ENCODE assay signal across 7 cellular contexts in genomic region chr17:62452210-62452609, GRCh38. TPM values are rescaled to one million over a fixed set of nuclear protein-coding genes. Genes with fewer than 3 reads are reported as not detected.
DNase-seq lines count a peak whose midpoint lies in the region; ATAC-seq, FAIRE-seq and TF ChIP-seq lines count a peak whose summit lies in the region.
"Not testable (repeated sequence)": the region's sequence is repeated elsewhere in the genome, so short reads cannot be mapped to it uniquely, and the experiment has no call there.

No MANE protein-coding gene starts in this region.

- DNase-seq in CD1c-positive myeloid dendritic cell (ENCODE audit: extremely low spot score), result peak; percentile 70
- peak; percentile 77 for DNase-seq in MV-4-11 (lab: John Stamatoyannopoulos, UW)
- DNase-seq in activated B cell treated with CpG ODN at 0.5 μM for 24 hours; HepG2 (ENCODE audit: low spot score); spleen: not testable (repeated sequence)

- TF ChIP-seq POLR2A in HepG2 (IDR thresholded peaks at IDR 0.05; ENCODE audit: insufficient read depth in 1 of 2, low read depth in 2 of 2, low read length in 2 of 2); spleen (IDR thresholded peaks at IDR 0.05): not testable (repeated sequence)

- not testable (repeated sequence) for BruUV-seq in HepG2 (replicated peaks; lab: Mats Ljungman, UMichigan)

- peaks cover 38% of the 10 kb centered on the region for H3K4me1 Mint-ChIP-seq in activated B cell treated with CpG ODN at 0.5 μM for 24 hours

- H3K36me3 Mint-ChIP-seq in activated B cell treated with CpG ODN at 0.5 μM for 24 hours (ENCODE audit: low read depth), result peaks cover 23% of the 10 kb centered on the region

- H4K20me1 ChIP-seq in OCI-LY3 (ENCODE audit: insufficient read depth, low read length); HepG2 (ENCODE audit: insufficient read depth, low read length): not testable (repeated sequence)

- not testable (repeated sequence) for H3K36me3 ChIP-seq in OCI-LY3 (replicated peaks; ENCODE audit: low read depth, low read length)
- H3K36me3 ChIP-seq in HepG2 (replicated peaks in 1 of 2; ENCODE audit: control insufficient read depth in 1 of 2, insufficient read depth in 2 of 2, low read length in 2 of 2) (peaks cover 7 to 12% of the 10 kb centered on the region in 2 experiments; a peak in 4 of 5 replicates), spleen (peaks cover 0 to 28% (median 25%) of the 10 kb centered on the region in 6 donors)

- not testable (repeated sequence) for H2AFZ ChIP-seq in OCI-LY3 (ENCODE audit: low read depth, low read length); HepG2 (ENCODE audit: low read length)

- TF ChIP-seq RAD21 in HepG2 (CRISPR knock-in tag; IDR thresholded peaks at IDR 0.05), result not testable (repeated sequence)

- WGBS in HepG2 (ENCODE audit: low lambda C conversion rate), result 93% methylated on average over 3 of the region's 3 CpGs
- 32 to 80% (median 71%) methylated on average over 3 of the region's 3 CpGs for WGBS in spleen, 5 donors

- H3K9me3 ChIP-seq in OCI-LY3 (ENCODE audit: insufficient read depth, low read length); HepG2 (ENCODE audit: low read length); spleen: not testable (repeated sequence)

- H3K9me3 Mint-ChIP-seq in activated B cell treated with CpG ODN at 0.5 μM for 24 hours, result not testable (repeated sequence)

- not testable (repeated sequence) for H3K27me3 Mint-ChIP-seq in activated B cell treated with CpG ODN at 0.5 μM for 24 hours

- TF ChIP-seq EP300 in HepG2 (IDR thresholded peaks at IDR 0.05; ENCODE audit: low read depth in 2 of 2, low read length in 2 of 2); HepG2 (CRISPR knock-in tag; IDR thresholded peaks at IDR 0.05; ENCODE audit: borderline replicate concordance): not testable (repeated sequence)

- H3K4me3 ChIP-seq in OCI-LY3 (ENCODE audit: low read length); HepG2 (replicated peaks in 1 of 3; ENCODE audit: insufficient read depth in 1 of 3, low read depth in 2 of 3, low read length in 3 of 3); spleen: not testable (repeated sequence)

- TF ChIP-seq CTCF in OCI-LY3 (IDR thresholded peaks at IDR 0.05; ENCODE audit: low read depth, low read length); activated B cell treated with CpG ODN at 0.5 μM for 24 hours (IDR thresholded peaks at IDR 0.05); HepG2 (CRISPR knock-in tag; IDR thresholded peaks at IDR 0.05); spleen (IDR thresholded peaks at IDR 0.05 in 8 of 11, conservative IDR thresholded peaks at IDR 0.05 in 3 of 11): not testable (repeated sequence)

- H3K4me1 ChIP-seq in OCI-LY3 (ENCODE audit: low read length) (peaks cover 41% of the 10 kb centered on the region), spleen (peaks cover 0 to 31% (median 12%) of the 10 kb centered on the region in 6 donors)
- H3K4me1 ChIP-seq in HepG2 (ENCODE audit: insufficient read depth, low read length), result not testable (repeated sequence)

- in situ Hi-C loops in HepG2 (cut with HindIII; ENCODE audit: extremely low pct_ligation_motif_present, low pct_unique_long_range_greater_than_20kb), result not testable (repeated sequence)

- CTCF ChIA-PET in activated B cell treated with CpG ODN at 0.5 μM for 24 hours (lab: Charles Lee); HepG2 (lab: Yijun Ruan, JAX; ENCODE audit: low intra/inter-chr PET ratio, low total read pairs): not testable (repeated sequence)

- peak overlapping the region; percentile 34; the same call in 1 of the 2 replicates for H3K9ac ChIP-seq in OCI-LY3 (ENCODE audit: low read length)
- not testable (repeated sequence) for H3K9ac ChIP-seq in HepG2 (ENCODE audit: insufficient read depth, low read depth, low read length)

- peak overlapping the region; percentile 77 for H3K4me2 ChIP-seq in OCI-LY3 (ENCODE audit: low read length)
- not testable (repeated sequence) for H3K4me2 ChIP-seq in HepG2 (ENCODE audit: low read depth, low read length)

- POLR2A ChIA-PET in activated B cell treated with CpG ODN at 0.5 μM for 24 hours (lab: Charles Lee), result interaction anchor here (0.6 kb wide), 1 partner anchor 14 kb away, joined by 6 read pairs; no protein-coding TSS in a partner anchor
- POLR2A ChIA-PET in HepG2 (lab: Yijun Ruan, JAX), result not testable (repeated sequence)

- peak; percentile 30 for ATAC-seq in HG03175 (IDR thresholded peaks at IDR 0.05; ENCODE audit: unreplicated experiment)
- ATAC-seq in activated B cell treated with CpG ODN at 0.5 μM for 24 hours (ENCODE audit: low read depth), result peak; percentile 43
- not testable (repeated sequence) for ATAC-seq in HepG2

- peak; percentile 23 for FAIRE-seq in HepG2 (lab: Jason Lieb, UNC)

- intact Hi-C loops in activated B cell treated with CpG ODN at 0.5 μM for 24 hours (cut with micrococcal nuclease); HepG2 (cut with micrococcal nuclease; ENCODE audit: unreplicated experiment); spleen (cut with DNase I; ENCODE audit: low total_unique reads): not testable (repeated sequence)

- H3K27ac Mint-ChIP-seq in activated B cell treated with CpG ODN at 0.5 μM for 24 hours, result peak overlapping the region; percentile 88

- peak overlapping the region; percentile 96 for H3K27ac ChIP-seq in OCI-LY3 (ENCODE audit: low read length)
- not testable (repeated sequence) for H3K27ac ChIP-seq in HepG2 (ENCODE audit: extremely low read length, insufficient read depth, low read length)
- H3K27ac ChIP-seq in spleen, result peak overlapping the region in 5 of 8 donors; percentile 31 to 75 (median 61)

- H3K4me3 Mint-ChIP-seq in activated B cell treated with CpG ODN at 0.5 μM for 24 hours, result peak overlapping the region; percentile 29

- not testable (repeated sequence) for H3K27me3 ChIP-seq in OCI-LY3 (ENCODE audit: low read depth, low read length); HepG2 (ENCODE audit: control insufficient read depth in 1 of 2, insufficient read depth in 2 of 2, low read length in 2 of 2); spleen (replicated peaks in 1 of 7)

- H3K79me2 ChIP-seq in OCI-LY3 (ENCODE audit: low read length); HepG2 (ENCODE audit: insufficient read depth, low read length): not testable (repeated sequence)

RNA-seq across cellular contexts. Expression of gene TLK2, which starts 26.4 kb away (rescaled TPM):
- total RNA-seq in activated B cell treated with CpG ODN at 0.5 μM for 24 hours, result 54.6 and 57.0 TPM in 2 replicates
- total RNA-seq in HepG2 (2016; rRNA removed; fragmentation: Illumina TruSeq; extraction: Trizol), result 58.7 and 64.6 TPM in 2 replicates
- 34.5 and 37.0 TPM in 2 replicates for total RNA-seq in HepG2 (2016; cell fraction: cytosol; rRNA removed; fragmentation: Illumina TruSeq; extraction: Trizol; ENCODE audit: low read depth)
- 57.0 and 69.7 TPM in 2 replicates for total RNA-seq in HepG2 (2016; cell fraction: insoluble cytoplasmic fraction; rRNA removed; fragmentation: Illumina TruSeq; extraction: Trizol)
- 52.6 and 60.1 TPM in 2 replicates for total RNA-seq in HepG2 (2016; cell fraction: membrane; rRNA removed; fragmentation: Illumina TruSeq; extraction: Trizol)
- 52.2 and 62.5 TPM in 2 replicates for total RNA-seq in HepG2 (2016; cell fraction: nucleus; rRNA removed; fragmentation: Illumina TruSeq; extraction: Trizol)
- 58.8 and 60.8 TPM in 2 replicates for polyA plus RNA-seq in HepG2 (2011; rRNA removed)
- polyA plus RNA-seq in HepG2 (2011; cell fraction: cytosol; rRNA removed), result 34.3 and 44.3 TPM in 2 replicates
- polyA plus RNA-seq in HepG2 (2011; cell fraction: nucleus; rRNA removed), result 34.8 and 35.7 TPM in 2 replicates
- polyA plus RNA-seq in HepG2 (2012), result 25.7 and 28.6 TPM in 2 replicates
- 8.7 and 9.3 TPM in 2 replicates for polyA plus RNA-seq in HepG2 (2016; cell fraction: cytosol; fragmentation: Illumina TruSeq; extraction: Trizol; ENCODE audit: low read depth)
- polyA plus RNA-seq in HepG2 (2016; cell fraction: insoluble cytoplasmic fraction; fragmentation: Illumina TruSeq; extraction: Trizol; ENCODE audit: low read depth), result 47.4 and 53.6 TPM in 2 replicates
- 23.7 and 27.0 TPM in 2 replicates for polyA plus RNA-seq in HepG2 (2016; cell fraction: membrane; fragmentation: Illumina TruSeq; extraction: Trizol; ENCODE audit: low read depth)
- polyA plus RNA-seq in HepG2 (2016; cell fraction: nucleus; fragmentation: Illumina TruSeq; extraction: Trizol; ENCODE audit: insufficient read depth, low read depth), result 36.7 and 42.8 TPM in 2 replicates
- 105 and 145 TPM in 2 replicates for polyA minus RNA-seq in HepG2 (2011; rRNA and poly(A)+ RNA removed; ENCODE audit: low replicate concordance)
- polyA minus RNA-seq in HepG2 (2011; cell fraction: cytosol; rRNA and poly(A)+ RNA removed), result 50.6 and 60.3 TPM in 2 replicates
- polyA minus RNA-seq in HepG2 (2011; cell fraction: nucleus; rRNA and poly(A)+ RNA removed), result 101 and 125 TPM in 2 replicates
- 10 to 100 TPM; 44.1 to 76.3 (median 57.2) TPM for total RNA-seq in spleen
- polyA plus RNA-seq in spleen, result 10 to 100 TPM; 11.3 to 14.7 (median 12.0) TPM

RNA-seq across cellular contexts. Expression of gene METTL2A, which starts 28.5 kb away (rescaled TPM):
- 21.2 and 23.1 TPM in 2 replicates for total RNA-seq in activated B cell treated with CpG ODN at 0.5 μM for 24 hours
- total RNA-seq in HepG2 (2016; rRNA removed; fragmentation: Illumina TruSeq; extraction: Trizol), result 32.3 and 32.7 TPM in 2 replicates
- total RNA-seq in HepG2 (2016; cell fraction: cytosol; rRNA removed; fragmentation: Illumina TruSeq; extraction: Trizol; ENCODE audit: low read depth), result 9.2 and 9.4 TPM in 2 replicates
- total RNA-seq in HepG2 (2016; cell fraction: insoluble cytoplasmic fraction; rRNA removed; fragmentation: Illumina TruSeq; extraction: Trizol), result 32.8 and 37.2 TPM in 2 replicates
- total RNA-seq in HepG2 (2016; cell fraction: membrane; rRNA removed; fragmentation: Illumina TruSeq; extraction: Trizol), result 19.0 and 20.4 TPM in 2 replicates
- 18.3 and 25.3 TPM in 2 replicates for total RNA-seq in HepG2 (2016; cell fraction: nucleus; rRNA removed; fragmentation: Illumina TruSeq; extraction: Trizol)
- 14.1 and 15.6 TPM in 2 replicates for polyA plus RNA-seq in HepG2 (2011; rRNA removed)
- 10.4 and 14.4 TPM in 2 replicates for polyA plus RNA-seq in HepG2 (2011; cell fraction: cytosol; rRNA removed)
- 6.6 and 6.8 TPM in 2 replicates for polyA plus RNA-seq in HepG2 (2011; cell fraction: nucleus; rRNA removed)
- polyA plus RNA-seq in HepG2 (2012), result 15.5 and 18.0 TPM in 2 replicates
- 10.1 and 10.7 TPM in 2 replicates for polyA plus RNA-seq in HepG2 (2016; cell fraction: cytosol; fragmentation: Illumina TruSeq; extraction: Trizol; ENCODE audit: low read depth)
- 30.7 and 30.9 TPM in 2 replicates for polyA plus RNA-seq in HepG2 (2016; cell fraction: insoluble cytoplasmic fraction; fragmentation: Illumina TruSeq; extraction: Trizol; ENCODE audit: low read depth)
- polyA plus RNA-seq in HepG2 (2016; cell fraction: membrane; fragmentation: Illumina TruSeq; extraction: Trizol; ENCODE audit: low read depth), result 13.5 and 16.4 TPM in 2 replicates
- polyA plus RNA-seq in HepG2 (2016; cell fraction: nucleus; fragmentation: Illumina TruSeq; extraction: Trizol; ENCODE audit: insufficient read depth, low read depth), result 30.0 and 32.5 TPM in 2 replicates
- polyA minus RNA-seq in HepG2 (2011; rRNA and poly(A)+ RNA removed; ENCODE audit: low replicate concordance), result 10.1 and 17.2 TPM in 2 replicates
- polyA minus RNA-seq in HepG2 (2011; cell fraction: cytosol; rRNA and poly(A)+ RNA removed), result 13.4 and 14.8 TPM in 2 replicates
- 20.7 and 25.7 TPM in 2 replicates for polyA minus RNA-seq in HepG2 (2011; cell fraction: nucleus; rRNA and poly(A)+ RNA removed)
- 10 to 100 TPM; 12.0 to 16.1 (median 13.1) TPM for total RNA-seq in spleen
- 1 to 10 TPM; 3.8 to 8.1 (median 7.5) TPM for polyA plus RNA-seq in spleen
